Comparison of ENCODE assay signal across 1 cellular context in the genomic region with DNA sequence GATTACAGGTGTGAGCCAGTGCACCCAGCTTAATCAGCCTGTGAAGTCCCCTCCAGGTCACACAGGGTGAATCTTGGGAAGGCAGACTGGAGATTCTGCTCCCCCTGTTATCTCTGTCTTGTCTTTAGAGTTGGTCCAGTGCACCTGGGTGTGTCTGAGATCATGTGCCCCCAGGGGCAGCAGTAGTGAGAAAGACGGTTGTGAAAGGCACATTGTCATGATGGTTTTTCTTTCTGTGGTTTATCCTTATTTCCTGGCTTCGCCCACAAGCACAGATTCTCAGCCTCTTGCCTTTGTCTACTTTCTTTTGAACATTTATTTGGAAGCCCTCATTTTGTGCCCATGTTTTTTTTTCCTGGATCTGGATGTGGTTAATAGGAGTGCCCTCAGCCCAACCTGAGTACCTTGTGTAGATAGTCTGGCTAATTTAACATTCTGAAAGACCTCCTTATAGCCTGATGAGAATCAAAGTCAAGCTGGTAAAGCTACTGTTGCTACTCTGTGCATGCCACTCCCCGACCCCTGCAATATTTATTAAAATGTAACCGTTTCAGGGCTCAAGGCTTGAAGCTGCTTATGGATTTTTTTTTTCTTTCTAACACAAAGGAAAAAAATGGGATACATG.
TF ChIP-seq lines count a peak whose summit lies in the region.

No MANE protein-coding gene starts in this region.

TF ChIP-seq in HepG2, 621 proteins besides CTCF, POLR2A, EP300 and RAD21 (continued from another document):
- TF ChIP-seq, protein P1, sequence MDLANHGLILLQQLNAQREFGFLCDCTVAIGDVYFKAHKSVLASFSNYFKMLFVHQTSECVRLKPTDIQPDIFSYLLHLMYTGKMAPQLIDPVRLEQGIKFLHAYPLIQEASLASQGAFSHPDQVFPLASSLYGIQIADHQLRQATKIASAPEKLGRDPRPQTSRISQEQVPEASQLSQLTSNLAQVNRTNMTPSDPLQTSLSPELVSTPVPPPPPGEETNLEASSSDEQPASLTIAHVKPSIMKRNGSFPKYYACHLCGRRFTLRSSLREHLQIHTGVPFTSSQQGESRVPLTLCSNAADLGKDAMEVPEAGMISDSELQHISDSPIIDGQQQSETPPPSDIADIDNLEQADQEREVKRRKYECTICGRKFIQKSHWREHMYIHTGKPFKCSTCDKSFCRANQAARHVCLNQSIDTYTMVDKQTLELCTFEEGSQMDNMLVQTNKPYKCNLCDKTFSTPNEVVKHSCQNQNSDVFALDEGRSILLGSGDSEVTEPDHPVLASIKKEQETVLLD (CRISPR knock-in tag; IDR thresholded peaks at IDR 0.05; ENCODE audit: low read depth): no peak
- no peak for TF ChIP-seq TOE1 (CRISPR knock-in tag; IDR thresholded peaks at IDR 0.05)
- TF ChIP-seq CHD2 (IDR thresholded peaks at IDR 0.05; ENCODE audit: low read depth, low read length): no peak
- no peak for TF ChIP-seq SUZ12 (IDR thresholded peaks at IDR 0.05; ENCODE audit: low read depth, low read length)
- no peak for TF ChIP-seq MZF1 (CRISPR knock-in tag; IDR thresholded peaks at IDR 0.05; ENCODE audit: borderline replicate concordance)
- no peak for TF ChIP-seq SIN3B (IDR thresholded peaks at IDR 0.05; ENCODE audit: low read length)
- TF ChIP-seq, protein P2, sequence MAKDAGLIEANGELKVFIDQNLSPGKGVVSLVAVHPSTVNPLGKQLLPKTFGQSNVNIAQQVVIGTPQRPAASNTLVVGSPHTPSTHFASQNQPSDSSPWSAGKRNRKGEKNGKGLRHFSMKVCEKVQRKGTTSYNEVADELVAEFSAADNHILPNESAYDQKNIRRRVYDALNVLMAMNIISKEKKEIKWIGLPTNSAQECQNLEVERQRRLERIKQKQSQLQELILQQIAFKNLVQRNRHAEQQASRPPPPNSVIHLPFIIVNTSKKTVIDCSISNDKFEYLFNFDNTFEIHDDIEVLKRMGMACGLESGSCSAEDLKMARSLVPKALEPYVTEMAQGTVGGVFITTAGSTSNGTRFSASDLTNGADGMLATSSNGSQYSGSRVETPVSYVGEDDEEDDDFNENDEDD (CRISPR knock-in tag; IDR thresholded peaks at IDR 0.05; ENCODE audit: borderline replicate concordance): no peak
- no peak for TF ChIP-seq NFE2L1 (CRISPR knock-in tag; IDR thresholded peaks at IDR 0.05; ENCODE audit: borderline replicate concordance)
- no peak for TF ChIP-seq FOXM1 (CRISPR knock-in tag; IDR thresholded peaks at IDR 0.05)
- TF ChIP-seq, protein P3, sequence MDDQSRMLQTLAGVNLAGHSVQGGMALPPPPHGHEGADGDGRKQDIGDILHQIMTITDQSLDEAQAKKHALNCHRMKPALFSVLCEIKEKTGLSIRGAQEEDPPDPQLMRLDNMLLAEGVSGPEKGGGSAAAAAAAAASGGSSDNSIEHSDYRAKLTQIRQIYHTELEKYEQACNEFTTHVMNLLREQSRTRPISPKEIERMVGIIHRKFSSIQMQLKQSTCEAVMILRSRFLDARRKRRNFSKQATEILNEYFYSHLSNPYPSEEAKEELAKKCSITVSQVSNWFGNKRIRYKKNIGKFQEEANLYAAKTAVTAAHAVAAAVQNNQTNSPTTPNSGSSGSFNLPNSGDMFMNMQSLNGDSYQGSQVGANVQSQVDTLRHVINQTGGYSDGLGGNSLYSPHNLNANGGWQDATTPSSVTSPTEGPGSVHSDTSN (CRISPR knock-in tag; IDR thresholded peaks at IDR 0.05; ENCODE audit: borderline replicate concordance): no peak
- TF ChIP-seq ZNF510 (CRISPR knock-in tag; IDR thresholded peaks at IDR 0.05; ENCODE audit: low read depth): no peak
- TF ChIP-seq, protein P4, sequence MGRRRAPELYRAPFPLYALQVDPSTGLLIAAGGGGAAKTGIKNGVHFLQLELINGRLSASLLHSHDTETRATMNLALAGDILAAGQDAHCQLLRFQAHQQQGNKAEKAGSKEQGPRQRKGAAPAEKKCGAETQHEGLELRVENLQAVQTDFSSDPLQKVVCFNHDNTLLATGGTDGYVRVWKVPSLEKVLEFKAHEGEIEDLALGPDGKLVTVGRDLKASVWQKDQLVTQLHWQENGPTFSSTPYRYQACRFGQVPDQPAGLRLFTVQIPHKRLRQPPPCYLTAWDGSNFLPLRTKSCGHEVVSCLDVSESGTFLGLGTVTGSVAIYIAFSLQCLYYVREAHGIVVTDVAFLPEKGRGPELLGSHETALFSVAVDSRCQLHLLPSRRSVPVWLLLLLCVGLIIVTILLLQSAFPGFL (CRISPR knock-in tag; IDR thresholded peaks at IDR 0.05): no peak
- TF ChIP-seq SCMH1 (CRISPR knock-in tag; IDR thresholded peaks at IDR 0.05; ENCODE audit: borderline replicate concordance): no peak
- no peak for TF ChIP-seq ZNF75D (CRISPR knock-in tag; IDR thresholded peaks at IDR 0.05; ENCODE audit: borderline replicate concordance)
